Comparison of ENCODE assay signal across 9 cellular contexts in the genomic region with DNA sequence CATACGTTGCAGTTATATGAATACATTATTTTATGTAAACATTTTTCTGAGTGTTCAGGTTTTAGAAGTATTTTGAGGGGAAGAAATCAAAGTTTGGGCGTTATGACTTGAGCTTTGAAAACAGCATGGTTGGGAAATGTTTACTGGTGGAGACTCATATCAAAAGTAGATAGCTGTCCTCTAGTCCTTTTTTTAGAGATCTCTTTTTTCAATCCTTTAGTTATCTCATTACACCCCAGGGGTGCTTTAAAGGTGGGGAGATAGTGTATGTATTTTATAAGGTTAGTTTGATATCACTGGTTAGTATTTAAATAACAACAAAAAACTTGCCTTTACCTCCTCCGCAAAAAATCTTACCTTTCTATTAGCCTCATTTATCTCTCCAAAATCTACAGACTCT. TPM values are rescaled to one million over a fixed set of nuclear protein-coding genes. Genes with fewer than 3 reads are reported as not detected.
DNase-seq lines count a peak whose midpoint lies in the region; ATAC-seq and TF ChIP-seq lines count a peak whose summit lies in the region.
"Had no signal": no experiment of that assay in that cellular context is flagged by ENCODE, and none has a peak within 500 bp of the region (broad histone marks: within the 10 kb centered on the region; RNA-seq: fewer than 3 reads in every experiment).

No MANE protein-coding gene starts in this region.

- H3K27me3 ChIP-seq in DOHH2 (ENCODE audit: control insufficient read depth, low read length) (no peaks in the 10 kb centered on the region), endodermal cell (ENCODE audit: control insufficient read depth, insufficient read depth, low read length, poor library complexity, severe bottlenecking) (no peaks in the 10 kb centered on the region), psoas muscle (ENCODE audit: insufficient read depth in 3 of 3, low read length in 2 of 3) (no peaks in the 10 kb centered on the region)
- H3K27me3 ChIP-seq: neutrophil had no signal

- peaks cover 26% of the 10 kb centered on the region for H3K4me1 Mint-ChIP-seq in endodermal cell

- no TSS peak for BruUV-seq in OCI-LY7 (replicated peaks; lab: Mats Ljungman, UMichigan)

- H3K4me3 ChIP-seq in DOHH2 (ENCODE audit: low read length) (peak overlapping the region; percentile 84), OCI-LY7 (ENCODE audit: low read depth, low read length, poor library complexity, severe bottlenecking) (peak overlapping the region; percentile 93), endodermal cell (ENCODE audit: low read length) (peak overlapping the region; percentile 98), psoas muscle (peak overlapping the region; percentile 78)

- H3K4me1 ChIP-seq in DOHH2 (ENCODE audit: control insufficient read depth, low read length) (peaks cover 68% of the 10 kb centered on the region), OCI-LY7 (ENCODE audit: insufficient read depth, low read length, poor library complexity, severe bottlenecking) (peaks cover 65% of the 10 kb centered on the region), endodermal cell (ENCODE audit: control insufficient read depth, insufficient read depth, low read length) (peaks cover 10% of the 10 kb centered on the region), psoas muscle (peaks cover 54% of the 10 kb centered on the region)

- no peaks in the 10 kb centered on the region for H3K9me2 ChIP-seq in DOHH2 (replicated peaks; ENCODE audit: control insufficient read depth, low read length)
- H3K9me2 ChIP-seq in OCI-LY7 (ENCODE audit: insufficient read depth, low read length), result no peaks in the 10 kb centered on the region

- H3F3A ChIP-seq in DOHH2 (ENCODE audit: control insufficient read depth, insufficient read depth), result peaks cover 33% of the 10 kb centered on the region

- H3K4me2 ChIP-seq in DOHH2 (ENCODE audit: low read length) (peak overlapping the region; percentile 63), OCI-LY7 (ENCODE audit: low read length) (peak overlapping the region; percentile 83)

- 36% methylated on average over 3 of the region's 3 CpGs; no CpG with 5 or more reads in 1 of the 2 experiments for WGBS in endodermal cell (ENCODE audit: insufficient coverage in 1 of 2, insufficient read length in 1 of 2), 2 experiments
- WGBS in psoas muscle, 3 donors, result 37 to 43% (median 39%) methylated on average over 3 of the region's 3 CpGs

- H3K4me3 Mint-ChIP-seq in endodermal cell, result peak overlapping the region; percentile 92

- DNase-seq in OCI-LY7 (ENCODE audit: low spot score) (no peak), endodermal cell (no peak), psoas muscle (no peak), NCI-H510A (lab: John Stamatoyannopoulos, UW) (no peak)

- H3K9ac ChIP-seq in endodermal cell (ENCODE audit: extremely low read depth, low read length, poor library complexity, severe bottlenecking), result peak overlapping the region; percentile 96

- POLR2A ChIA-PET in OCI-LY7 (lab: Charles Lee), result interaction anchor here (0.7 to 10.6 kb wide), 18 partner anchors 9 to 720 kb away, joined by 3 to 192 read pairs (median 5); partner anchors contain the start of genes CROT and TMEM243

- H3K9me3 ChIP-seq in DOHH2 (ENCODE audit: control insufficient read depth, insufficient read depth, low read length) (no peaks in the 10 kb centered on the region), OCI-LY7 (ENCODE audit: low read length) (no peaks in the 10 kb centered on the region), endodermal cell (ENCODE audit: control insufficient read depth, low read length) (no peaks in the 10 kb centered on the region), psoas muscle (no peaks in the 10 kb centered on the region)
- H3K9me3 ChIP-seq: neutrophil had no signal

- H3K27ac ChIP-seq in DOHH2 (ENCODE audit: low read depth, low read length), result peak overlapping the region; percentile 84
- H3K27ac ChIP-seq in OCI-LY7 (ENCODE audit: low read depth, low read length, poor library complexity, severe bottlenecking), result peak overlapping the region; percentile 81
- no peak overlapping the region for H3K27ac ChIP-seq in endodermal cell (ENCODE audit: low read depth, low read length)
- peak overlapping the region; percentile 96 for H3K27ac ChIP-seq in psoas muscle

- TF ChIP-seq CTCF in DOHH2 (IDR thresholded peaks at IDR 0.05; ENCODE audit: low read depth, low read length, poor library complexity, severe bottlenecking) (no peak), OCI-LY7 (conservative IDR thresholded peaks at IDR 0.05; ENCODE audit: low read length) (no peak), endodermal cell (conservative IDR thresholded peaks at IDR 0.05) (no peak), psoas muscle (IDR thresholded peaks at IDR 0.05) (no peak)

- H3K79me2 ChIP-seq in DOHH2 (ENCODE audit: control insufficient read depth, low read length) (peaks cover 85% of the 10 kb centered on the region), OCI-LY7 (ENCODE audit: insufficient read depth, low read depth, low read length) (peaks cover 79% of the 10 kb centered on the region)

- no peak overlapping the region for H2AFZ ChIP-seq in OCI-LY7 (ENCODE audit: low read length)

- no peaks in the 10 kb centered on the region for H3K9me3 Mint-ChIP-seq in endodermal cell

- CTCF ChIA-PET in OCI-LY7 (lab: Charles Lee; ENCODE audit: unreplicated experiment), result interaction anchor here (1.1 to 1.5 kb wide), 3 partner anchors 21 to 64 kb away, joined by 3 to 5 read pairs (median 3); partner anchors contain the start of gene TMEM243

- peaks cover 12% of the 10 kb centered on the region for H3K36me3 Mint-ChIP-seq in endodermal cell (ENCODE audit: low read depth)

- H4K20me1 ChIP-seq in DOHH2 (ENCODE audit: control insufficient read depth, insufficient read depth, low read depth, low read length) (peaks cover 51% of the 10 kb centered on the region), OCI-LY7 (ENCODE audit: insufficient read depth, low read length) (peaks cover 59% of the 10 kb centered on the region)

- peak overlapping the region; percentile 26 for H3K27ac Mint-ChIP-seq in endodermal cell

- ATAC-seq in psoas muscle (no peak), HG03108 (IDR thresholded peaks at IDR 0.05; ENCODE audit: unreplicated experiment) (no peak), GM19467 (IDR thresholded peaks at IDR 0.05; ENCODE audit: unreplicated experiment) (no peak)
- no peak for ATAC-seq in activated CD4-positive, CD25-positive, alpha-beta regulatory T cell treated with anti-CD3 and anti-CD28 coated beads, Interleukin-2, amount 50 U/mL, for 24 hours

- intact Hi-C loops in OCI-LY7 (cut with micrococcal nuclease; ENCODE audit: unreplicated experiment), result loop anchor here (5.0 kb wide), 4 partner anchors 83 to 942 kb away; partner anchors contain the start of gene CROT
- intact Hi-C loops in psoas muscle (cut with DNase I), result loop anchor here in 1 of 2 donors (5.0 kb wide), 1 partner anchor 97 kb away; the partner anchor contains the start of gene ELAPOR2

- H3K36me3 ChIP-seq in DOHH2 (ENCODE audit: control insufficient read depth, low read length) (peaks cover 70% of the 10 kb centered on the region), OCI-LY7 (ENCODE audit: insufficient read depth, low read length) (peaks cover 61% of the 10 kb centered on the region), endodermal cell (ENCODE audit: control insufficient read depth, insufficient read depth, low read length) (peaks cover 46% of the 10 kb centered on the region), psoas muscle (ENCODE audit: insufficient read depth in 1 of 2, low read depth in 1 of 2) (no peaks in the 10 kb centered on the region)
- H3K36me3 ChIP-seq: neutrophil had no signal

- H3K27me3 Mint-ChIP-seq in endodermal cell (ENCODE audit: insufficient read depth), result no peaks in the 10 kb centered on the region

RNA-seq across cellular contexts. Expression of gene DMTF1, which starts 2.3 kb away (rescaled TPM):
- total RNA-seq in OCI-LY7 (2014; rRNA removed; shearing (Covaris generic)), result 111 and 123 TPM in 2 replicates
- total RNA-seq in OCI-LY7 (2022), result 188 and 197 TPM in 2 replicates
- total RNA-seq in endodermal cell, result 100 to 1,000 TPM; 129 to 152 TPM
- polyA plus RNA-seq in endodermal cell (2013, experiment 1 of 2), result 112 TPM
- 99.8 TPM for polyA plus RNA-seq in endodermal cell (2013, experiment 2 of 2)
- 10 to 100 TPM; 12.5 to 25.3 (median 20.5) TPM for total RNA-seq in psoas muscle
- 10 to 100 TPM in 2 of 3 donors, 1 to 10 TPM in 1; 8.3 to 16.8 (median 16.3) TPM for polyA plus RNA-seq in psoas muscle

Comparison
In these comparisons a context has a peak if more than half of its experiments do, and no peak if none do; other contexts are left out.
1. RNA of gene DMTF1, which starts 2.3 kb away (total RNA-seq): 111 to 197 TPM in OCI-LY7 and 129 to 152 TPM in endodermal cell; 12.5 to 25.3 TPM in psoas muscle; every median in the first group is over 4 times any median in the second.
2. Peak in every context shown above with its lines, with median percentiles within 50 percentile points of each other: H3K4me3 ChIP-seq.